In genomic region chr7:11281953-11282352, GRCh38 we compare ENCODE assay signal across 20 cellular contexts.
"Had no signal": no experiment of that assay in that cellular context is flagged by ENCODE, and none has a peak within 500 bp of the region (broad histone marks: within the 10 kb centered on the region; RNA-seq: fewer than 3 reads in every experiment).

No MANE protein-coding gene starts in this region.

- H3K4me3 ChIP-seq: MG63 had no signal

- H3K36me3 ChIP-seq: MG63 had no signal

- H3K27ac ChIP-seq: RWPE1 had no signal

- H3K4me2 ChIP-seq: SK-N-SH had no signal

- DNase-seq: Karpas-422, KG1, MG63, NCI-H1092 treated with DMSO at 0.1 percent for 48 hours, NCI-H1436, NCI-H187, NCI-H2029, NCI-H2081 treated with DMSO at 0.1 percent for 48 hours, NCI-H2171, NCI-H226, NCI-H446, NCI-H510A, NCI-H524 treated with DMSO at 0.1 percent for 48 hours, NCI-H69, NCI-H774, PC-3, SHP77, SK-N-SH had no signal

- H3K9me3 ChIP-seq: MG63, SK-N-SH had no signal

- ATAC-seq: Panc1, PC-3 had no signal

- H3K9ac ChIP-seq: SK-N-SH had no signal

- H3K27me3 ChIP-seq: MG63 had no signal
